29 cellular contexts compared by ENCODE assay signal in genomic region chr16:20960899-20961298, GRCh38.
"Had no signal": no experiment of that assay in that cellular context is flagged by ENCODE, and none has a peak within 500 bp of the region (broad histone marks: within the 10 kb centered on the region; RNA-seq: fewer than 3 reads in every experiment).

No MANE protein-coding gene starts in this region.

- H3K9me3 ChIP-seq: stomach, suprapubic skin, testis, thoracic aorta, thyroid gland, tibial artery, tibial nerve, transverse colon, upper lobe of left lung, upper lobe of right lung, uterus, vagina had no signal

- H3K9me3 Mint-ChIP-seq: stimulated activated effector memory CD8-positive, alpha-beta T cell treated with anti-CD3 and anti-CD28 coated beads, Interleukin-12 subunit alpha, Interleukin-12 subunit beta, amount 100 ng/mL, for 72 hours; stimulated activated memory B cell treated with anti-CD40 and anti-IgM and Interleukin-4, amounts not matched to agents 10 μg/mL and 1 μg/mL and 100 μg/mL, for 72 hours; stimulated activated naive B cell treated with anti-CD40 and anti-IgM and Interleukin-4, amounts not matched to agents 10 μg/mL and 1 μg/mL and 100 μg/mL, for 72 hours; stimulated activated naive CD8-positive, alpha-beta T cell treated with anti-CD3 and anti-CD28 coated beads, Interleukin-15, amount 100 ng/mL, for 72 hours; type B pancreatic cell had no signal

- H3K4me3 Mint-ChIP-seq: stimulated activated effector memory CD8-positive, alpha-beta T cell treated with anti-CD3 and anti-CD28 coated beads, Interleukin-12 subunit alpha, Interleukin-12 subunit beta, amount 100 ng/mL, for 72 hours; stimulated activated memory B cell treated with anti-CD40 and anti-IgM and Interleukin-4, amounts not matched to agents 10 μg/mL and 1 μg/mL and 100 μg/mL, for 72 hours; stimulated activated naive B cell treated with anti-CD40 and anti-IgM and Interleukin-4, amounts not matched to agents 10 μg/mL and 1 μg/mL and 100 μg/mL, for 72 hours; stimulated activated naive CD8-positive, alpha-beta T cell treated with anti-CD3 and anti-CD28 coated beads, Interleukin-15, amount 100 ng/mL, for 72 hours; stimulated activated naive CD8-positive, alpha-beta T cell treated with anti-CD3 and anti-CD28 coated beads, Interleukin-15, Interleukin-2, amounts not matched to agents 100 ng/mL and 50 ng/mL, for 24 hours; type B pancreatic cell had no signal

- H3K36me3 Mint-ChIP-seq: stimulated activated effector memory CD8-positive, alpha-beta T cell treated with anti-CD3 and anti-CD28 coated beads, Interleukin-12 subunit alpha, Interleukin-12 subunit beta, amount 100 ng/mL, for 72 hours; stimulated activated memory B cell treated with anti-CD40 and anti-IgM and Interleukin-4, amounts not matched to agents 10 μg/mL and 1 μg/mL and 100 μg/mL, for 72 hours; stimulated activated naive B cell treated with anti-CD40 and anti-IgM and Interleukin-4, amounts not matched to agents 10 μg/mL and 1 μg/mL and 100 μg/mL, for 72 hours; type B pancreatic cell had no signal

- H3K4me1 Mint-ChIP-seq: stimulated activated effector memory CD8-positive, alpha-beta T cell treated with anti-CD3 and anti-CD28 coated beads, Interleukin-12 subunit alpha, Interleukin-12 subunit beta, amount 100 ng/mL, for 72 hours; stimulated activated memory B cell treated with anti-CD40 and anti-IgM and Interleukin-4, amounts not matched to agents 10 μg/mL and 1 μg/mL and 100 μg/mL, for 72 hours; stimulated activated naive B cell treated with anti-CD40 and anti-IgM and Interleukin-4, amounts not matched to agents 10 μg/mL and 1 μg/mL and 100 μg/mL, for 72 hours; stimulated activated naive CD8-positive, alpha-beta T cell treated with anti-CD3 and anti-CD28 coated beads, Interleukin-15, amount 100 ng/mL, for 72 hours had no signal

- DNase-seq: stimulated activated CD4-positive, alpha-beta T cell treated with anti-CD3 and anti-CD28 coated beads, Interleukin-2, amount 100 ng/mL, for 48 hours; stimulated activated CD4-positive, alpha-beta T cell treated with anti-CD3 and anti-CD28 coated beads, Interleukin-4, amount 100 ng/mL, for 1 hour; stimulated activated CD4-positive, alpha-beta T cell treated with anti-CD3 and anti-CD28 coated beads, Interleukin-4, amount 100 ng/mL, for 24 hours; stimulated activated CD4-positive, alpha-beta T cell treated with anti-CD3 and anti-CD28 coated beads, Interleukin-4, amount 100 ng/mL, for 4 hours; stimulated activated CD8-positive, alpha-beta memory T cell treated with anti-CD3 and anti-CD28 coated beads, Interleukin-4, amount 100 ng/mL, for 48 hours; stimulated activated naive B cell treated with anti-CD40 and anti-IgM and Interleukin-4, amounts not matched to agents 10 μg/mL and 1 μg/mL and 100 μg/mL, for 72 hours; stimulated activated naive CD4-positive, alpha-beta T cell; stimulated activated naive CD4-positive, alpha-beta T cell treated with Interleukin-2 at 50 U/mL for 16 hours; stimulated activated naive CD8-positive, alpha-beta T cell treated with anti-CD3 and anti-CD28 coated beads, Interleukin-15, amount 100 ng/mL, for 72 hours; stimulated activated naive CD8-positive, alpha-beta T cell treated with anti-CD3 and anti-CD28 coated beads, Interleukin-15, Interleukin-2, amounts not matched to agents 100 U/mL and 50 U/mL, for 24 hours; stomach; substantia nigra; testis; thyroid gland; tibial artery; transverse colon; trophoblast cell; upper lobe of left lung; upper lobe of right lung; uterus had no signal

- H3K27me3 Mint-ChIP-seq: stimulated activated naive CD8-positive, alpha-beta T cell treated with anti-CD3 and anti-CD28 coated beads, Interleukin-15, amount 100 ng/mL, for 72 hours; stimulated activated naive CD8-positive, alpha-beta T cell treated with anti-CD3 and anti-CD28 coated beads, Interleukin-15, Interleukin-2, amounts not matched to agents 100 ng/mL and 50 ng/mL, for 24 hours; type B pancreatic cell had no signal

- H3K4me3 ChIP-seq: stomach, suprapubic skin, testis, thoracic aorta, thyroid gland, tibial artery, tibial nerve, transverse colon, upper lobe of left lung, upper lobe of right lung, uterus, vagina had no signal

- FAIRE-seq: urothelium cell line had no signal

- H3K4me1 ChIP-seq: stomach, suprapubic skin, testis, thyroid gland, tibial artery, tibial nerve, transverse colon, upper lobe of left lung, upper lobe of right lung, uterus, vagina had no signal

- H3K36me3 ChIP-seq: stomach, suprapubic skin, thoracic aorta, thyroid gland, tibial artery, tibial nerve, transverse colon, upper lobe of left lung, upper lobe of right lung, uterus, vagina had no signal

- H3K27ac ChIP-seq: stomach, suprapubic skin, testis, thoracic aorta, thyroid gland, tibial artery, tibial nerve, transverse colon, upper lobe of left lung, upper lobe of right lung, uterus, vagina had no signal

- H3K27ac Mint-ChIP-seq: stimulated activated effector memory CD8-positive, alpha-beta T cell treated with anti-CD3 and anti-CD28 coated beads, Interleukin-12 subunit alpha, Interleukin-12 subunit beta, amount 100 ng/mL, for 72 hours; stimulated activated memory B cell treated with anti-CD40 and anti-IgM and Interleukin-4, amounts not matched to agents 10 μg/mL and 1 μg/mL and 100 μg/mL, for 72 hours; stimulated activated naive B cell treated with anti-CD40 and anti-IgM and Interleukin-4, amounts not matched to agents 10 μg/mL and 1 μg/mL and 100 μg/mL, for 72 hours; stimulated activated naive CD8-positive, alpha-beta T cell treated with anti-CD3 and anti-CD28 coated beads, Interleukin-15, amount 100 ng/mL, for 72 hours; stimulated activated naive CD8-positive, alpha-beta T cell treated with anti-CD3 and anti-CD28 coated beads, Interleukin-15, Interleukin-2, amounts not matched to agents 100 ng/mL and 50 ng/mL, for 24 hours; type B pancreatic cell had no signal

- H3K27me3 ChIP-seq: stomach, suprapubic skin, testis, thyroid gland, tibial artery, tibial nerve, transverse colon, upper lobe of left lung, upper lobe of right lung, uterus, vagina had no signal

- ATAC-seq: stimulated activated effector memory CD8-positive, alpha-beta T cell treated with anti-CD3 and anti-CD28 coated beads, Interleukin-12 subunit alpha, Interleukin-12 subunit beta, amount 100 ng/mL, for 72 hours; stimulated activated memory B cell treated with anti-CD40 and anti-IgM and Interleukin-4, amounts not matched to agents 10 μg/mL and 1 μg/mL and 100 μg/mL, for 72 hours; stimulated activated naive B cell treated with anti-CD40 and anti-IgM and Interleukin-4, amounts not matched to agents 10 μg/mL and 1 μg/mL and 100 μg/mL, for 72 hours; stimulated activated naive CD8-positive, alpha-beta T cell treated with anti-CD3 and anti-CD28 coated beads, Interleukin-15, amount 100 ng/mL, for 72 hours; stimulated activated naive CD8-positive, alpha-beta T cell treated with anti-CD3 and anti-CD28 coated beads, Interleukin-15, Interleukin-2, amounts not matched to agents 100 U/mL and 50 U/mL, for 24 hours; upper lobe of right lung had no signal
